In genomic region chr6:36360241-36361054, GRCh38 we compare ENCODE assay signal across 8 cellular contexts. TPM values are rescaled to one million over a fixed set of nuclear protein-coding genes. Genes with fewer than 3 reads are reported as not detected.
A peak's percentile ranks its signal among the peaks of the same experiment; 100 is the strongest.
DNase-seq lines count a peak whose midpoint lies in the region; ATAC-seq and TF ChIP-seq lines count a peak whose summit lies in the region.

No MANE protein-coding gene starts in this region.

- H3K9me3 Mint-ChIP-seq in activated naive CD8-positive, alpha-beta T cell treated with anti-CD3 and anti-CD28 coated beads, Interleukin-2, amount 10 ng/mL, durations not matched to agents 7 days and 5 days: no peaks in the 10 kb centered on the region

- no peak overlapping the region for H2AFZ ChIP-seq in SU-DHL-6 (ENCODE audit: low read depth, low read length, severe bottlenecking)

- H3K4me3 Mint-ChIP-seq in activated naive CD8-positive, alpha-beta T cell treated with anti-CD3 and anti-CD28 coated beads, Interleukin-2, amount 10 ng/mL, durations not matched to agents 7 days and 5 days: no peak overlapping the region

- no peaks in the 10 kb centered on the region for H3F3A ChIP-seq in SU-DHL-6 (ENCODE audit: insufficient read depth)

- H3K9me2 ChIP-seq in SU-DHL-6 (replicated peaks; ENCODE audit: insufficient read depth, low read length): no peaks in the 10 kb centered on the region

- TF ChIP-seq CTCF in SU-DHL-6 (IDR thresholded peaks at IDR 0.05; ENCODE audit: insufficient read depth, low read length, poor library complexity, severe bottlenecking): peak; percentile 96
- TF ChIP-seq CTCF in psoas muscle (IDR thresholded peaks at IDR 0.05): peak; percentile 76
- peak; percentile 74 to 83 (median 75) for TF ChIP-seq CTCF in vagina (IDR thresholded peaks at IDR 0.05)

- no peaks in the 10 kb centered on the region for H3K79me2 ChIP-seq in SU-DHL-6 (ENCODE audit: insufficient read depth, low read length)

- no peak overlapping the region for H3K4me3 ChIP-seq in SU-DHL-6 (ENCODE audit: insufficient read depth, low read length, poor library complexity, severe bottlenecking)
- H3K4me3 ChIP-seq in psoas muscle: no peak overlapping the region
- H3K4me3 ChIP-seq in vagina: no peak overlapping the region

- no peak overlapping the region for H3K4me2 ChIP-seq in SU-DHL-6 (ENCODE audit: low read depth, low read length, poor library complexity, severe bottlenecking)

- H3K36me3 ChIP-seq in SU-DHL-6 (ENCODE audit: low read length): no peaks in the 10 kb centered on the region
- no peaks in the 10 kb centered on the region for H3K36me3 ChIP-seq in psoas muscle (ENCODE audit: insufficient read depth in 1 of 2, low read depth in 1 of 2)
- no peaks in the 10 kb centered on the region for H3K36me3 ChIP-seq in vagina

- POLR2A ChIA-PET in activated naive CD8-positive, alpha-beta T cell treated with anti-CD3 and anti-CD28 coated beads, Interleukin-2, amount 10 ng/mL, durations not matched to agents 7 days and 5 days (lab: Charles Lee): no interaction called here

- H3K27ac Mint-ChIP-seq in activated naive CD8-positive, alpha-beta T cell treated with anti-CD3 and anti-CD28 coated beads, Interleukin-2, amount 10 ng/mL, durations not matched to agents 7 days and 5 days: no peak overlapping the region

- H3K4me1 ChIP-seq in psoas muscle: peaks cover 5% of the 10 kb centered on the region
- H3K4me1 ChIP-seq in vagina: no peaks in the 10 kb centered on the region

- WGBS in psoas muscle, 3 donors: 12 to 18% (median 13%) methylated on average over 10 of the region's 10 CpGs

- H3K9ac ChIP-seq in SU-DHL-6 (ENCODE audit: low read length): no peak overlapping the region

- H3K27me3 Mint-ChIP-seq in activated naive CD8-positive, alpha-beta T cell treated with anti-CD3 and anti-CD28 coated beads, Interleukin-2, amount 10 ng/mL, durations not matched to agents 7 days and 5 days: peaks cover 10% of the 10 kb centered on the region

- DNase-seq in AG20443 (ENCODE audit: low spot score): peak; percentile 89
- peak; percentile 26 for DNase-seq in NCI-H1417 treated with DMSO at 0.1 percent for 48 hours (lab: John Stamatoyannopoulos, UW)
- peak; percentile 65 for DNase-seq in activated naive CD8-positive, alpha-beta T cell treated with anti-CD3 and anti-CD28 coated beads, Interleukin-2, amount 10 ng/mL, durations not matched to agents 7 days and 5 days
- peak; percentile 92 for DNase-seq in Right ventricle myocardium inferior (ENCODE audit: missing footprints)
- DNase-seq in psoas muscle: peak; percentile 65 to 80
- DNase-seq in vagina (ENCODE audit: extremely low spot score in 2 of 2): no peak

- intact Hi-C loops in Right ventricle myocardium inferior (cut with DNase I) (loop anchor here (1.0 to 10.0 kb wide), 4 partner anchors 19 to 336 kb away; partner anchors contain the start of genes MAPK14 and SLC26A8), psoas muscle (cut with DNase I) (loop anchor here (1.0 to 10.0 kb wide), 5 partner anchors 19 to 336 kb away; partner anchors contain the start of genes MAPK14 (in 1 of the 2) and SLC26A8 (in 1 of the 2)), vagina (cut with DNase I) (loop anchor here (5.0 kb wide), 1 partner anchor 58 kb away; no protein-coding TSS in a partner anchor)

- H3K27me3 ChIP-seq in SU-DHL-6 (ENCODE audit: low read length): no peaks in the 10 kb centered on the region
- H3K27me3 ChIP-seq in psoas muscle (ENCODE audit: insufficient read depth in 3 of 3, low read length in 2 of 3): no peaks in the 10 kb centered on the region
- H3K27me3 ChIP-seq in vagina: no peaks in the 10 kb centered on the region

- H4K20me1 ChIP-seq in SU-DHL-6 (ENCODE audit: low read depth, low read length): no peaks in the 10 kb centered on the region

- no peak overlapping the region for H3K27ac ChIP-seq in SU-DHL-6 (ENCODE audit: low read depth, low read length)
- H3K27ac ChIP-seq in psoas muscle: no peak overlapping the region
- H3K27ac ChIP-seq in vagina: no peak overlapping the region

- no peaks in the 10 kb centered on the region for H3K9me3 ChIP-seq in SU-DHL-6 (ENCODE audit: insufficient read depth, low read length)
- no peaks in the 10 kb centered on the region for H3K9me3 ChIP-seq in psoas muscle
- H3K9me3 ChIP-seq in vagina: no peaks in the 10 kb centered on the region

- H3K36me3 Mint-ChIP-seq in activated naive CD8-positive, alpha-beta T cell treated with anti-CD3 and anti-CD28 coated beads, Interleukin-2, amount 10 ng/mL, durations not matched to agents 7 days and 5 days: peaks cover 4% of the 10 kb centered on the region

- ATAC-seq in GM21390 (IDR thresholded peaks at IDR 0.05; ENCODE audit: unreplicated experiment): peak; percentile 51
- peak; percentile 92 for ATAC-seq in activated naive CD8-positive, alpha-beta T cell treated with anti-CD3 and anti-CD28 coated beads, Interleukin-2, amount 10 ng/mL, durations not matched to agents 7 days and 5 days (ENCODE audit: low read depth)
- peak; percentile 91 for ATAC-seq in Right ventricle myocardium inferior
- peak; percentile 87 to 97 (median 89) for ATAC-seq in psoas muscle

- H3K4me1 Mint-ChIP-seq in activated naive CD8-positive, alpha-beta T cell treated with anti-CD3 and anti-CD28 coated beads, Interleukin-2, amount 10 ng/mL, durations not matched to agents 7 days and 5 days: peaks cover 20% of the 10 kb centered on the region

- TF ChIP-seq POLR2A in vagina (IDR thresholded peaks at IDR 0.05): no peak

RNA-seq across cellular contexts. Expression of gene BNIP5, which starts 23.8 kb away (rescaled TPM):
- not detected for total RNA-seq in activated naive CD8-positive, alpha-beta T cell treated with anti-CD3 and anti-CD28 coated beads, Interleukin-2, amount 10 ng/mL, durations not matched to agents 7 days and 5 days
- total RNA-seq in Right ventricle myocardium inferior (not detected), psoas muscle (not detected), vagina (not detected)
- polyA plus RNA-seq in psoas muscle: under 1 TPM in 1 of 3 donors, not detected in 2; 0.01 TPM

RNA-seq across cellular contexts. Expression of gene ETV7, which starts 27.0 kb away (rescaled TPM):
- total RNA-seq in activated naive CD8-positive, alpha-beta T cell treated with anti-CD3 and anti-CD28 coated beads, Interleukin-2, amount 10 ng/mL, durations not matched to agents 7 days and 5 days: 1 to 10 TPM; 8.7 to 9.8 TPM
- 0.38 TPM for total RNA-seq in Right ventricle myocardium inferior
- not detected for total RNA-seq in psoas muscle
- polyA plus RNA-seq in psoas muscle: under 1 TPM in 2 of 3 donors, not detected in 1; 0.06 to 0.09 TPM
- total RNA-seq in vagina: 2.2 TPM

Comparison
In these comparisons a context has a peak if more than half of its experiments do, and no peak if none do; other contexts are left out.
1. DNase-seq: peak in AG20443 (single experiment), NCI-H1417 treated with DMSO at 0.1 percent for 48 hours (single experiment), activated naive CD8-positive, alpha-beta T cell treated with anti-CD3 and anti-CD28 coated beads, Interleukin-2, amount 10 ng/mL, durations not matched to agents 7 days and 5 days (single experiment), Right ventricle myocardium inferior (single experiment) and psoas muscle (2 of 2); none in vagina (0 of 2).
2. Peak in every context shown above with its lines, with median percentiles within 50 percentile points of each other: ATAC-seq and CTCF ChIP-seq.